Comparison of ENCODE assay signal across 9 cellular contexts in genomic region chr14:104876251-104876699, GRCh38. TPM values are rescaled to one million over a fixed set of nuclear protein-coding genes. Genes with fewer than 3 reads are reported as not detected.
DNase-seq lines count a peak whose midpoint lies in the region; ATAC-seq lines count a peak whose summit lies in the region.
"Had no signal": no experiment of that assay in that cellular context is flagged by ENCODE, and none has a peak within 500 bp of the region (broad histone marks: within the 10 kb centered on the region; RNA-seq: fewer than 3 reads in every experiment).

No MANE protein-coding gene starts in this region.

- no peaks in the 10 kb centered on the region for H3K36me3 Mint-ChIP-seq in activated CD4-positive, alpha-beta T cell treated with anti-CD3 and anti-CD28 coated beads, Interleukin-2, amount 10 ng/mL, durations not matched to agents 24 days and 14 days (ENCODE audit: low read depth)
- no peaks in the 10 kb centered on the region for H3K36me3 Mint-ChIP-seq in stimulated activated effector memory CD8-positive, alpha-beta T cell treated with anti-CD3 and anti-CD28 coated beads, Interleukin-12 subunit alpha, Interleukin-12 subunit beta, amount 100 ng/mL, for 72 hours
- H3K36me3 Mint-ChIP-seq: CD4-positive, alpha-beta memory T cell had no signal

- no peaks in the 10 kb centered on the region for H3K4me1 Mint-ChIP-seq in activated CD4-positive, alpha-beta T cell treated with anti-CD3 and anti-CD28 coated beads, Interleukin-2, amount 10 ng/mL, durations not matched to agents 24 days and 14 days
- peaks cover 8% of the 10 kb centered on the region for H3K4me1 Mint-ChIP-seq in stimulated activated effector memory CD8-positive, alpha-beta T cell treated with anti-CD3 and anti-CD28 coated beads, Interleukin-12 subunit alpha, Interleukin-12 subunit beta, amount 100 ng/mL, for 72 hours

- H3K4me3 Mint-ChIP-seq in activated CD4-positive, alpha-beta T cell treated with anti-CD3 and anti-CD28 coated beads, Interleukin-2, amount 10 ng/mL, durations not matched to agents 24 days and 14 days: no peak overlapping the region
- no peak overlapping the region for H3K4me3 Mint-ChIP-seq in stimulated activated effector memory CD8-positive, alpha-beta T cell treated with anti-CD3 and anti-CD28 coated beads, Interleukin-12 subunit alpha, Interleukin-12 subunit beta, amount 100 ng/mL, for 72 hours
- H3K4me3 Mint-ChIP-seq: CD4-positive, alpha-beta memory T cell had no signal

- no peaks in the 10 kb centered on the region for H3K27me3 Mint-ChIP-seq in activated CD4-positive, alpha-beta T cell treated with anti-CD3 and anti-CD28 coated beads, Interleukin-2, amount 10 ng/mL, durations not matched to agents 24 days and 14 days

- intact Hi-C loops in activated CD4-positive, alpha-beta T cell treated with anti-CD3 and anti-CD28 coated beads, Interleukin-2, amount 10 ng/mL, durations not matched to agents 24 days and 14 days (cut with micrococcal nuclease): no loop called here

- peak; percentile 3 for DNase-seq in SKM-1 (lab: John Stamatoyannopoulos, UW; ENCODE audit: unreplicated experiment)
- DNase-seq in SKM-1 treated with dmso at 0.1 percent for 144 hours (lab: John Stamatoyannopoulos, UW; ENCODE audit: unreplicated experiment): no peak
- DNase-seq in activated CD4-positive, alpha-beta T cell treated with anti-CD3 and anti-CD28 coated beads, Interleukin-2, amount 10 ng/mL, durations not matched to agents 24 days and 14 days: peak; percentile 82
- peak; percentile 60 for DNase-seq in germinal center (ENCODE audit: low spot score)
- DNase-seq in stimulated activated effector memory CD8-positive, alpha-beta T cell treated with anti-CD3 and anti-CD28 coated beads, Interleukin-12 subunit alpha, Interleukin-12 subunit beta, amount 100 ng/mL, for 72 hours (ENCODE audit: low spot score in 2 of 2): peak in 1 of 2 donors; percentile 76
- no peak for DNase-seq in DMS153 (lab: John Stamatoyannopoulos, UW)
- DNase-seq in T1000 (lab: John Stamatoyannopoulos, UW): no peak

- H3K9me3 Mint-ChIP-seq in activated CD4-positive, alpha-beta T cell treated with anti-CD3 and anti-CD28 coated beads, Interleukin-2, amount 10 ng/mL, durations not matched to agents 24 days and 14 days: no peaks in the 10 kb centered on the region
- H3K9me3 Mint-ChIP-seq in stimulated activated effector memory CD8-positive, alpha-beta T cell treated with anti-CD3 and anti-CD28 coated beads, Interleukin-12 subunit alpha, Interleukin-12 subunit beta, amount 100 ng/mL, for 72 hours: no peaks in the 10 kb centered on the region

- no peak overlapping the region for H3K27ac Mint-ChIP-seq in activated CD4-positive, alpha-beta T cell treated with anti-CD3 and anti-CD28 coated beads, Interleukin-2, amount 10 ng/mL, durations not matched to agents 24 days and 14 days
- no peak overlapping the region for H3K27ac Mint-ChIP-seq in stimulated activated effector memory CD8-positive, alpha-beta T cell treated with anti-CD3 and anti-CD28 coated beads, Interleukin-12 subunit alpha, Interleukin-12 subunit beta, amount 100 ng/mL, for 72 hours

- peak; percentile 55 for ATAC-seq in stimulated activated effector memory CD8-positive, alpha-beta T cell treated with anti-CD3 and anti-CD28 coated beads, Interleukin-12 subunit alpha, Interleukin-12 subunit beta, amount 100 ng/mL, for 72 hours
- no peak for ATAC-seq in GM21619 (IDR thresholded peaks at IDR 0.05; ENCODE audit: unreplicated experiment)

RNA-seq across cellular contexts. Expression of gene CEP170B, which starts 11.2 kb away (rescaled TPM):
- total RNA-seq in activated CD4-positive, alpha-beta T cell treated with anti-CD3 and anti-CD28 coated beads, Interleukin-2, amount 10 ng/mL, durations not matched to agents 24 days and 14 days: 8.3 and 9.0 TPM in 2 replicates

RNA-seq across cellular contexts. Expression of gene PLD4, which starts 48.4 kb away (rescaled TPM):
- total RNA-seq in activated CD4-positive, alpha-beta T cell treated with anti-CD3 and anti-CD28 coated beads, Interleukin-2, amount 10 ng/mL, durations not matched to agents 24 days and 14 days: 0.07 and 0.21 TPM in 2 replicates
- total RNA-seq: CD4-positive, alpha-beta memory T cell had no signal

Comparison
In these comparisons a context has a peak if more than half of its experiments do, and no peak if none do; other contexts are left out.
1. DNase-seq: peak in SKM-1 (single experiment), activated CD4-positive, alpha-beta T cell treated with anti-CD3 and anti-CD28 coated beads, Interleukin-2, amount 10 ng/mL, durations not matched to agents 24 days and 14 days (single experiment) and germinal center (single experiment); none in SKM-1 treated with dmso at 0.1 percent for 144 hours (single experiment), DMS153 (single experiment) and T1000 (single experiment).